ENCODE assay signal across 8 cellular contexts in the genomic region with DNA sequence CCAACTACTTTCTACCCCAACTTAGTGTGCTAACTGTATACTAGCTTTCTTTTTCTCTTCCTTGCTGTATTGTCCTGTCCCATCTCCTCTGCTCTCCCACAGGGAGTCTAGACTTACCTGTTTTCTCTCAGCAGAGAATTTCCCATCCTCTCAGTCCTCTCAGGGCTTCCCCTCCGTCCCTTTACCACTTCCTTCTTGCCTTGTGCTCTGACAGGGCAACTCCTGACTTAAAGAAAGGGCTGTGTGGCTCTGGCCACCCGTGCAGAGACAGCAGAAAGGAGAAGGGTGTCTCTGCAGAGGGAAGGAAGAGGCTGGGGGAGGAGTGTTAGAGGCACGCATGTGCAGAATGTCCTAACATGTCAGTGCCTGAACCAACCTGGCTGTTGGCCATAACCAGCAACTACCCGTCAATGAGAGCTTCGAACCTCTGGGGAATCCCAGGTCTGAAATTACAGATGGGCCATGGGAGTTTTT. TPM values are rescaled to one million over a fixed set of nuclear protein-coding genes. Genes with fewer than 3 reads are reported as not detected.
DNase-seq lines count a peak whose midpoint lies in the region; ATAC-seq and TF ChIP-seq lines count a peak whose summit lies in the region.

A gene with protein sequence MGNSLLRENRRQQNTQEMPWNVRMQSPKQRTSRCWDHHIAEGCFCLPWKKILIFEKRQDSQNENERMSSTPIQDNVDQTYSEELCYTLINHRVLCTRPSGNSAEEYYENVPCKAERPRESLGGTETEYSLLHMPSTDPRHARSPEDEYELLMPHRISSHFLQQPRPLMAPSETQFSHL (minus strand): TSS at position 274 of the 474 bp plus-strand sequence. CDS start 128 bp downstream, at position 146.

- peak within 1 kb of the TSS; percentile 92 for H3K9ac ChIP-seq in Karpas-422 (ENCODE audit: low read length)

- H3K36me3 ChIP-seq in DOHH2 (ENCODE audit: control insufficient read depth, low read length) (peaks cover 49% of the 10 kb centered on the region), Karpas-422 (ENCODE audit: insufficient read depth, low read length) (peaks cover 4% of the 10 kb centered on the region; the same call in 1 of the 2 replicates)

- H4K20me1 ChIP-seq in DOHH2 (ENCODE audit: control insufficient read depth, insufficient read depth, low read depth, low read length) (no peaks in the 10 kb centered on the region), Karpas-422 (ENCODE audit: insufficient read depth, low read depth, low read length) (no peaks in the 10 kb centered on the region)

- peaks cover 79% of the 10 kb centered on the region for H3F3A ChIP-seq in DOHH2 (ENCODE audit: control insufficient read depth, insufficient read depth)

- H3K4me2 ChIP-seq in DOHH2 (ENCODE audit: low read length) (peak within 1 kb of the TSS; percentile 97), Karpas-422 (ENCODE audit: low read depth, low read length, poor library complexity, severe bottlenecking) (peak within 1 kb of the TSS; percentile 91)

- peak within 1 kb of the TSS; percentile 99 for H3K27ac ChIP-seq in DOHH2 (ENCODE audit: low read depth, low read length)
- peak within 1 kb of the TSS; percentile 99 for H3K27ac ChIP-seq in Karpas-422 (ENCODE audit: low read length)

- H3K9me3 ChIP-seq in DOHH2 (ENCODE audit: control insufficient read depth, insufficient read depth, low read length) = no peaks in the 10 kb centered on the region
- no peaks in the 10 kb centered on the region for H3K9me3 ChIP-seq in Karpas-422 (ENCODE audit: low read length)

- H3K79me2 ChIP-seq in DOHH2 (ENCODE audit: control insufficient read depth, low read length) (peaks cover 75% of the 10 kb centered on the region), Karpas-422 (ENCODE audit: low read length) (peaks cover 24% of the 10 kb centered on the region)

- H3K27me3 ChIP-seq in DOHH2 (ENCODE audit: control insufficient read depth, low read length) = no peaks in the 10 kb centered on the region
- H3K27me3 ChIP-seq in Karpas-422 (ENCODE audit: low read length) = no peaks in the 10 kb centered on the region

- ATAC-seq in GM21515 (IDR thresholded peaks at IDR 0.05; ENCODE audit: unreplicated experiment) = peak; percentile 63

- DNase-seq in Karpas-422 = peak; percentile 93
- peak; percentile 51 for DNase-seq in activated CD8-positive, alpha-beta memory T cell treated with anti-CD3 and anti-CD28 coated beads, Interleukin-2, amount 50 U/mL, for 4 hours
- DNase-seq in hypothalamus (lab: John Stamatoyannopoulos, UW) = peak in 27 of 51 donors; percentile 3 to 56 (median 17)
- peak; percentile 67 for DNase-seq in stimulated activated CD8-positive, alpha-beta memory T cell treated with anti-CD3 and anti-CD28 coated beads, Interleukin-4, amount 100 ng/mL, for 48 hours
- DNase-seq in NCI-H345 treated with DMSO at 0.1 percent for 48 hours (lab: John Stamatoyannopoulos, UW; ENCODE audit: unreplicated experiment) = no peak
- DNase-seq in mesenteric fat pad (ENCODE audit: low spot score) = no peak

- H3K9me2 ChIP-seq in DOHH2 (replicated peaks; ENCODE audit: control insufficient read depth, low read length) (no peaks in the 10 kb centered on the region), Karpas-422 (replicated peaks; ENCODE audit: insufficient read depth, low read length) (no peaks in the 10 kb centered on the region)

- no peak for TF ChIP-seq CTCF in DOHH2 (IDR thresholded peaks at IDR 0.05; ENCODE audit: low read depth, low read length, poor library complexity, severe bottlenecking)

- H2AFZ ChIP-seq in Karpas-422 (ENCODE audit: low read length) = no peak within 1 kb of the TSS

- H3K4me3 ChIP-seq in DOHH2 (ENCODE audit: low read length) = peak within 1 kb of the TSS; percentile 93
- peak within 1 kb of the TSS; percentile 80 for H3K4me3 ChIP-seq in Karpas-422 (ENCODE audit: low read length)

- H3K4me1 ChIP-seq in DOHH2 (ENCODE audit: control insufficient read depth, low read length) (peaks cover 76% of the 10 kb centered on the region), Karpas-422 (ENCODE audit: low read length) (peaks cover 95% of the 10 kb centered on the region)

RNA-seq across cellular contexts. Expression of the gene that starts here (rescaled TPM):
- total RNA-seq in Karpas-422 (2014; rRNA removed; shearing (Covaris generic); ENCODE audit: low replicate concordance) = 39.2 and 130 TPM in 2 replicates
- not detected for total RNA-seq in mesenteric fat pad

Comparison
In these comparisons a context has a peak if more than half of its experiments do, and no peak if none do; other contexts are left out.
1. RNA of the gene that starts here (total RNA-seq): 39.2 to 130 TPM in Karpas-422; not detected in mesenteric fat pad (single experiment); every median in the first group is over 10 times any median in the second.
2. DNase-seq: peak in Karpas-422 (single experiment), activated CD8-positive, alpha-beta memory T cell treated with anti-CD3 and anti-CD28 coated beads, Interleukin-2, amount 50 U/mL, for 4 hours (single experiment), hypothalamus (27 of 51) and stimulated activated CD8-positive, alpha-beta memory T cell treated with anti-CD3 and anti-CD28 coated beads, Interleukin-4, amount 100 ng/mL, for 48 hours (single experiment); none in NCI-H345 treated with DMSO at 0.1 percent for 48 hours (single experiment) and mesenteric fat pad (single experiment).